Comparison of ENCODE assay signal across 1 cellular context in the genomic region with DNA sequence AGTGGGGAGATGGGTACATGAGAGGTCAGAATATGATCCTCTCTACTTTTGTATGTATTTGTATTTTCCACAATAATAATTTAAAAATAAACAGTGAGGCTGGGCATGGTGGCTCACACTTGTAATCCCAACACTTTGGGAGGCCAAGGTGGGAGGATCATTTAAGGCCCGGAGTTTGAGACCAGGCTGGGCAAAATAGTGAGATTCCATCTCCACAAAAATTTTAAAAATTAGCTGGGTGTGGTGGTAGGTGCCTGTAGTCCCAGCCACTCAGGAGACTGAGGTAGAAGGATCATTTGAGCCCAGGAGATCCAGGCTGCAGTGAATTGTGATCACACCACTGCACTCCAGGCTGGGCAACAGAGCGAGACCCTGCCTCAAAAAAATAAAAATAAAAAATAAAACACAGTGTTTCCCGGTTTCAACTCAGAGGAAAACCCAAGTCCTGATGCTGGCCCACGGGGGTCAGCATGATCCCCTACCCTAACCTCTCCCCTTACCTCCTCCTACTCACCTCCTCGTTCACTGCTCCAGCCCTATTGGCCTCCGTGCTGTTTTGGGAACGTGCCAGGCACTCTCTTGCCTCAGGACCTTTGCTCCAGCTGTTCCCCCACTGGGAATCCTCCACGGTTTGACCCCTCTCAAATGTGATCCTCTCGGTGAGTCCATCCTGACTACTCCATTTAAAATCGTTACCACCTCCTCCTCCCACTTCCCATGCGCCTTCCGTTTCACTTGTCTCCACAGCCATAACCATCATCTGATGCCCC.
A peak's percentile ranks its signal among the peaks of the same experiment; 100 is the strongest.
TF ChIP-seq lines count a peak whose summit lies in the region.

No MANE protein-coding gene starts in this region.

TF ChIP-seq in K562, 482 proteins besides CTCF, POLR2A, EP300 and RAD21:
- no peak for TF ChIP-seq MAFG (tag; conservative IDR thresholded peaks at IDR 0.05)
- TF ChIP-seq GTF2A2 (tag; IDR thresholded peaks at IDR 0.05) = no peak
- TF ChIP-seq CHD4 (IDR thresholded peaks at IDR 0.05; ENCODE audit: insufficient read depth, insufficient replicate concordance, low read depth, low read length, poor library complexity, severe bottlenecking) = no peak
- TF ChIP-seq NFIC (IDR thresholded peaks at IDR 0.05) = peak; percentile 48
- TF ChIP-seq ZNF121 (CRISPR knock-in tag; conservative IDR thresholded peaks at IDR 0.05) = peak; percentile 58
- no peak for TF ChIP-seq ZNF436 (CRISPR knock-in tag; IDR thresholded peaks at IDR 0.05)
